9 cellular contexts compared by ENCODE assay signal in the genomic region with DNA sequence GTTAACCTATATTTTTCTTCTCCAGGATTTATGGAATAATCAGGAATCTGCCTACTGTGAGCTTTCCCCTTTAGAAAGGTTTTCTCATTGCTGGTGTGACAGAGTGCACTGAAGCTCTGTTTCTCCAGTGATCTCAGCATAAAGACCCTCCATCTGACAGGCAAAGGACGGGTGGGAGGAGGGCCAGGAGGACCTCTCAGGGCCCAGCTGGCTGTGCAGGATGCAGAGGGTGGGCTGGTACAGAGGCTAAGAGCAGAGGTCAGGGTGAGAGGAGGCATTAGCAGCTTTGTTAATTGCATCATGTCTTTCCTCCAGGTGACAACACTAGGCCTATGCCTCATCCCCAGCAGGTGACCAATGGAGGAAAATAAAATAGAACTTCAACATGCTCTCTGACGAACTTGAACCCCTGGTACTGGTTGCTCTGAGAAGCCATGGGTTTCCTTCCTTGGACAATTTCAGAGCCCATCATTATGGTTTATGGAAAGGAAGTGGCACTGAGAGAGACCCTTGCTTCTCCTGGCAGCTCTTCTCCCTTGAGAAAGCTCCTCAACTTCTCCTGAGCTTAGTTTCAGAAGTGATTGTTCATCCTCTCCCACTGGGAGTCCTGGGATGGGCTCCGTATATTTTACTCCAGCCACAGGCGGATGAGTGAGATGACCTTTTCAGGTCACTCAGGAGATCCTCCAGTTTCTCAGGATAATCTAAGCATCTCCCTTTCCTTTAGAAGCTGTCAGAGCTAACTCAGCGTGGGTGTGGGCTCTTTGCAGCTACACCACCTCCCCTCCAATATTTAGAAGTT. TPM values are rescaled to one million over a fixed set of nuclear protein-coding genes. Genes with fewer than 3 reads are reported as not detected.
DNase-seq lines count a peak whose midpoint lies in the region; ATAC-seq and TF ChIP-seq lines count a peak whose summit lies in the region.
"Had no signal": no experiment of that assay in that cellular context is flagged by ENCODE, and none has a peak within 500 bp of the region (broad histone marks: within the 10 kb centered on the region; RNA-seq: fewer than 3 reads in every experiment).

No MANE protein-coding gene starts in this region.

- H3K9me3 Mint-ChIP-seq in IgD-negative memory B cell (no peaks in the 10 kb centered on the region), nephron progenitor cell (no peaks in the 10 kb centered on the region)
- H3K9me3 Mint-ChIP-seq: central memory CD8-positive, alpha-beta T cell had no signal

- peak overlapping the region in 2 of 3 donors; percentile 36 to 94 for H3K27ac Mint-ChIP-seq in IgD-negative memory B cell
- H3K27ac Mint-ChIP-seq in nephron progenitor cell = peak overlapping the region; percentile 96

- CTCF ChIA-PET in AG04450 (lab: Charles Lee) = interaction anchor here (0.8 to 3.8 kb wide), 11 partner anchors 9 to 169 kb away, joined by 3 to 33 read pairs (median 6); no protein-coding TSS in a partner anchor

- H3K27me3 Mint-ChIP-seq in IgD-negative memory B cell = no peaks in the 10 kb centered on the region
- H3K27me3 Mint-ChIP-seq in nephron progenitor cell (ENCODE audit: low read depth, poor library complexity) = peaks cover 8% of the 10 kb centered on the region
- H3K27me3 Mint-ChIP-seq: central memory CD8-positive, alpha-beta T cell had no signal

- no peak overlapping the region; the same call in 1 of the 2 replicates for H3K4me3 ChIP-seq in AG04450 (ENCODE audit: low read depth, low read length)

- peak overlapping the region; percentile 93 for H3K27ac ChIP-seq in AG04450 (ENCODE audit: low read depth, low read length)
- H3K27ac ChIP-seq in cingulate gyrus (ENCODE audit: low read depth, low read length) = peak overlapping the region; percentile 98

- H3K4me1 Mint-ChIP-seq in IgD-negative memory B cell (peaks cover 45 to 61% (median 56%) of the 10 kb centered on the region in 3 donors), nephron progenitor cell (peaks cover 73% of the 10 kb centered on the region)

- ATAC-seq in HG02678 (IDR thresholded peaks at IDR 0.05; ENCODE audit: unreplicated experiment) (no peak), HG02623 (IDR thresholded peaks at IDR 0.05; ENCODE audit: unreplicated experiment) (no peak)

- peak overlapping the region; percentile 21 to 93 (median 80) for H3K4me3 Mint-ChIP-seq in IgD-negative memory B cell
- H3K4me3 Mint-ChIP-seq in nephron progenitor cell = peak overlapping the region; percentile 73
- H3K4me3 Mint-ChIP-seq: central memory CD8-positive, alpha-beta T cell had no signal

- no peak for TF ChIP-seq CTCF in AG04450 (IDR thresholded peaks at IDR 0.05; ENCODE audit: low read depth, low read length)
- TF ChIP-seq CTCF in nephron progenitor cell (IDR thresholded peaks at IDR 0.05) = no peak

- H3K36me3 Mint-ChIP-seq in IgD-negative memory B cell (peaks cover 3% of the 10 kb centered on the region), nephron progenitor cell (ENCODE audit: low read depth) (no peaks in the 10 kb centered on the region)

- DNase-seq in AG04450 (ENCODE audit: low read depth, low spot score) (no peak), nephron progenitor cell (no peak), NOMO-1 (lab: John Stamatoyannopoulos, UW; ENCODE audit: unreplicated experiment in 2 of 2) (no peak)
- DNase-seq in central memory CD4-positive, alpha-beta T cell = no peak

- POLR2A ChIA-PET in AG04450 (lab: Yijun Ruan, JAX) = interaction anchor here (0.9 to 7.6 kb wide), 7 partner anchors 7 to 62 kb away, joined by 3 to 114 read pairs (median 12); partner anchors contain the start of gene CTDSP2

- H3K9me3 ChIP-seq in AG04450 (ENCODE audit: control insufficient read depth, insufficient read depth, low read length) = no peaks in the 10 kb centered on the region

- H3K27me3 ChIP-seq in AG04450 (ENCODE audit: control insufficient read depth, insufficient read depth, low read length) = no peaks in the 10 kb centered on the region

RNA-seq across cellular contexts. Expression of gene ATP23, which starts 45.8 kb away (rescaled TPM):
- 8.8 and 13.1 TPM in 2 replicates for polyA plus RNA-seq in AG04450 (2011; rRNA removed)
- polyA minus RNA-seq in AG04450 (2011; rRNA and poly(A)+ RNA removed) = 7.6 and 8.1 TPM in 2 replicates
- 18.3 TPM for polyA plus RNA-seq in IgD-negative memory B cell

RNA-seq across cellular contexts. Expression of gene CTDSP2, which starts 49.0 kb away (rescaled TPM):
- polyA plus RNA-seq in AG04450 (2011; rRNA removed) (292 and 305 TPM in 2 replicates), IgD-negative memory B cell (44.6 TPM)
- 367 and 414 TPM in 2 replicates for polyA minus RNA-seq in AG04450 (2011; rRNA and poly(A)+ RNA removed)
